Comparison of ENCODE assay signal across 29 cellular contexts in the genomic region with DNA sequence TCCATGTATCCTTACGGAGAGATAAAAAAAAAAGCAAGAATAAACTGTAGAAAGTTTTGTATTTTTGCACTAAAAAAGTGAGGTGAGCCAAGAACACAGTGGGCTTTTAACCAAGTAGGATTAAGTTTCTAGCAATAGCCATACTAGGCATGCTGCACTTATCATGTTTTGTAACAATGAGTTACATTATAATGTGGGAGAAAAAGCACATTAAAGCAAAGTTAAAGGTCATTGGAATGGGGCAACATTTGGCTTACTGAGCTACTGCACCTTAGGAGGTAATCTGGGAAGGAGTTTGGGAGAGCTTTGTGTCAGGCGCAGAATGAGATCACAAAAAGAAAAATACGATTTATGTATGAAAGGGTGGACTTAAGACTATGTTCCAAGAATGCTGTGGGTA.
DNase-seq lines count a peak whose midpoint lies in the region; ATAC-seq and TF ChIP-seq lines count a peak whose summit lies in the region.
"Had no signal": no experiment of that assay in that cellular context is flagged by ENCODE, and none has a peak within 500 bp of the region (broad histone marks: within the 10 kb centered on the region; RNA-seq: fewer than 3 reads in every experiment).

No MANE protein-coding gene starts in this region.

- H3K4me1 ChIP-seq in left ventricle myocardium inferior (no peaks in the 10 kb centered on the region), subcutaneous abdominal adipose tissue (ENCODE audit: control insufficient read depth in 5 of 5, insufficient read depth in 5 of 5, low read length in 5 of 5) (peaks cover 2 to 20% (median 12%) of the 10 kb centered on the region in 5 donors), sigmoid colon (no peaks in the 10 kb centered on the region)
- H3K4me1 ChIP-seq: BE2C had no signal

- DNase-seq in Right ventricle myocardium superior, result no peak
- DNase-seq in left ventricle myocardium inferior, result no peak
- peak; percentile 63 for DNase-seq in fibroblast of gingiva (ENCODE audit: low read depth)
- no peak for DNase-seq in progenitor cell of endocrine pancreas (ENCODE audit: low spot score, unreplicated experiment)
- DNase-seq in sigmoid colon, result no peak
- DNase-seq: 8988T; ACHN; BE2C; CD8-positive, alpha-beta memory T cell; DMS 273 treated with DMSO at 0.1 percent for 48 hours; DMS79; EL; GDM1; Kasumi-1; NCI-H1092 treated with DMSO at 0.1 percent for 48 hours; NCI-H1436; NCI-H187; NCI-H2081 treated with DMSO at 0.1 percent for 48 hours; NCI-H2171; NCI-H226; NCI-H510A; NCI-H69 had no signal

- H3K36me3 ChIP-seq in left ventricle myocardium inferior (no peaks in the 10 kb centered on the region), subcutaneous abdominal adipose tissue (ENCODE audit: control insufficient read depth in 5 of 5, insufficient read depth in 5 of 5, low read length in 5 of 5) (no peaks in the 10 kb centered on the region), sigmoid colon (no peaks in the 10 kb centered on the region)
- H3K36me3 ChIP-seq: BE2C had no signal

- ATAC-seq in Right ventricle myocardium superior (ENCODE audit: poor library complexity) (peak; percentile 15), GM19397 (IDR thresholded peaks at IDR 0.05; ENCODE audit: unreplicated experiment) (no peak)
- ATAC-seq: GM12878, HepG2, Panc1 had no signal

- H3K4me3 ChIP-seq in left ventricle myocardium inferior, result no peak overlapping the region
- no peak overlapping the region for H3K4me3 ChIP-seq in subcutaneous abdominal adipose tissue (ENCODE audit: low read depth in 1 of 5, low read length in 5 of 5)
- no peak overlapping the region for H3K4me3 ChIP-seq in sigmoid colon
- H3K4me3 ChIP-seq: GM12878 had no signal

- H3K27ac ChIP-seq in left ventricle myocardium inferior (replicated peaks) (no peak overlapping the region), subcutaneous abdominal adipose tissue (ENCODE audit: low read depth, low read length) (peak overlapping the region; percentile 68), sigmoid colon (no peak overlapping the region)

- no peak for TF ChIP-seq EP300 in sigmoid colon (IDR thresholded peaks at IDR 0.05)

- peak overlapping the region in 1 of 3 experiments; percentile 7 for H3K4me3 Mint-ChIP-seq in nephron
- H3K4me3 Mint-ChIP-seq in progenitor cell of endocrine pancreas (ENCODE audit: low read depth), result no peak overlapping the region
- H3K4me3 Mint-ChIP-seq: CD14-positive monocyte; CD8-positive, alpha-beta memory T cell had no signal

- H3K27me3 Mint-ChIP-seq in nephron (ENCODE audit: low read depth) (peaks cover 7% of the 10 kb centered on the region), progenitor cell of endocrine pancreas (peaks cover 19% of the 10 kb centered on the region)

- H3K27me3 ChIP-seq in left ventricle myocardium inferior (ENCODE audit: low read depth) (no peaks in the 10 kb centered on the region), subcutaneous abdominal adipose tissue (ENCODE audit: control insufficient read depth in 5 of 5, insufficient read depth in 4 of 5, low read length in 5 of 5) (no peaks in the 10 kb centered on the region), sigmoid colon (no peaks in the 10 kb centered on the region)
- H3K27me3 ChIP-seq: BE2C had no signal

- 25 to 27% methylated on average over 3 of the region's 3 CpGs for WGBS in sigmoid colon, 2 donors

- TF ChIP-seq CTCF in left ventricle myocardium inferior (IDR thresholded peaks at IDR 0.05; ENCODE audit: borderline replicate concordance), result no peak
- TF ChIP-seq CTCF in nephron (IDR thresholded peaks at IDR 0.05; ENCODE audit: unreplicated experiment in 3 of 3), result no peak
- TF ChIP-seq CTCF in progenitor cell of endocrine pancreas (IDR thresholded peaks at IDR 0.05; ENCODE audit: unreplicated experiment), result no peak
- no peak for TF ChIP-seq CTCF in sigmoid colon (IDR thresholded peaks at IDR 0.05)

- peaks cover 42% of the 10 kb centered on the region for H3K9me3 ChIP-seq in left ventricle myocardium inferior (replicated peaks)
- peaks cover 0 to 25% (median 7%) of the 10 kb centered on the region in 5 donors for H3K9me3 ChIP-seq in subcutaneous abdominal adipose tissue (ENCODE audit: control insufficient read depth in 5 of 5, low read length in 5 of 5)
- peaks cover 0 to 5% (median 0%) of the 10 kb centered on the region in 4 donors for H3K9me3 ChIP-seq in sigmoid colon
- H3K9me3 ChIP-seq: BE2C had no signal

- intact Hi-C loops in Right ventricle myocardium superior (cut with DNase I) (no loop called here), left ventricle myocardium inferior (cut with micrococcal nuclease) (no loop called here), sigmoid colon (cut with DNase I) (no loop called here)

- no peak overlapping the region for H3K9ac ChIP-seq in subcutaneous abdominal adipose tissue (ENCODE audit: low read length in 5 of 5)

- H3K4me1 Mint-ChIP-seq in nephron (peaks cover 27% of the 10 kb centered on the region), progenitor cell of endocrine pancreas (ENCODE audit: low read depth) (no peaks in the 10 kb centered on the region)
- H3K4me1 Mint-ChIP-seq: CD14-positive monocyte; CD8-positive, alpha-beta memory T cell had no signal

- H3K9me3 Mint-ChIP-seq in nephron (peaks cover 14% of the 10 kb centered on the region), progenitor cell of endocrine pancreas (ENCODE audit: low read depth) (no peaks in the 10 kb centered on the region)

- H3K36me3 Mint-ChIP-seq in nephron (ENCODE audit: low read depth) (peaks cover 7% of the 10 kb centered on the region), progenitor cell of endocrine pancreas (ENCODE audit: insufficient read depth) (no peaks in the 10 kb centered on the region)
- H3K36me3 Mint-ChIP-seq: CD14-positive monocyte; CD8-positive, alpha-beta memory T cell had no signal

- TF ChIP-seq POLR2A in sigmoid colon (IDR thresholded peaks at IDR 0.05), result no peak

- H3K27ac Mint-ChIP-seq in nephron (peak overlapping the region; percentile 1 to 90 (median 90)), progenitor cell of endocrine pancreas (no peak overlapping the region)
- H3K27ac Mint-ChIP-seq: CD14-positive monocyte; CD8-positive, alpha-beta memory T cell had no signal
